In the genomic region with DNA sequence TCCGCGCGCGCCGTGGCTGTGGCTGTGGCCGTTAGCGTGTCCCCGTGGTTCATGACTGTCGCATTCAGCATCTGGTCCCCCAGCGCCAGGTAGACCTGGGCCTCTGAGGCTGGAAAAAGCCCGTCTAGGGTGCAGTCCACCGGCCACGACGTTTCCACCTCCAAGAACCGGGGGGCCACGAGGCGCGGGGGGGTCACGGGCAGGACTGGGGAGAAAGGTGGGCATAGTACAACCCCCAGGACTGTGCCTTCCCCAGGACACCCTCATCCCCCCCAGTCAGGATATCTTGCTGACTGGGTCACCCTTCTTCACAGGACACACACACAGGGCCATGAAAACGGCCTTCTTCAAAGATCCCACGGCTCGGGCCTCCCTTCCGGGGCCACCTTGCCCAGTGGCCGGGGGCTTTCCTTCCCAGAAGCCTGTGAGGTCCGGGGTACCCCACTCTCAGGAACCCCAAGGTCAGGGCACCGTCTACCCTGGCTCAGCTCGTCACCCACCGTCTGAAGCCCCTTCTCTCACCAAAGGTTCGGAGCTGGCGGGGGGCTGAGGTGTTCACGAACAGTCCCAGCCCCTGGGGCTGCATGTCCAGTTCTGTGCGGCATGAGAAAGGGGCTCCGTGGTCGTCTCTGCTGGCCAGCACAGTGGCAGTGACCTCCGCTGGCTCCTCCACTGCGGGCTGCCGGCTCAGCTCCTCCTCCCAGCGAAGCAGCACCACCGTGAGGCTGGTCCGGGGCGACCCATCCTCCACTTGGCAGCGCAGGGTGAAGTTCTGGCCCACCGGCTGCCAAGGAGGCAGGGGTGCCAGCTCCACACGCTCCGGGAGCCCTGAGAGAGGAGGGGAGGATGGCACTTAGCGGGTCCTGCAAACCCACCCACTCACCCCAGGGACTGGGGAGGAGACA, we compare ENCODE assay signal across 11 cellular contexts. TPM values are rescaled to one million over a fixed set of nuclear protein-coding genes. Genes with fewer than 3 reads are reported as not detected.
DNase-seq lines count a peak whose midpoint lies in the region; ATAC-seq and TF ChIP-seq lines count a peak whose summit lies in the region.
"Had no signal": no experiment of that assay in that cellular context is flagged by ENCODE, and none has a peak within 500 bp of the region (broad histone marks: within the 10 kb centered on the region; RNA-seq: fewer than 3 reads in every experiment).

No MANE protein-coding gene starts in this region.

- intact Hi-C loops in Calu3 (cut with micrococcal nuclease; ENCODE audit: unreplicated experiment), result no loop called here
- intact Hi-C loops in left ventricle myocardium inferior (cut with micrococcal nuclease), result loop anchor here (10.0 kb wide), 1 partner anchor 61 kb away; a partner anchor contains a TSS
- intact Hi-C loops in sigmoid colon (cut with DNase I), result loop anchor here (10.0 kb wide), 1 partner anchor 141 kb away; a partner anchor contains a TSS

- peaks cover 33% of the 10 kb centered on the region for H3K36me3 Mint-ChIP-seq in Calu3 (ENCODE audit: insufficient read depth, unreplicated experiment)
- H3K36me3 Mint-ChIP-seq in WTC11, result peaks cover 1% of the 10 kb centered on the region

- peak overlapping the region; percentile 90 for H3K27ac ChIP-seq in left ventricle myocardium inferior (replicated peaks)
- H3K27ac ChIP-seq in sigmoid colon, result peak overlapping the region; percentile 56 to 91 (median 88)

- TF ChIP-seq CTCF in Calu3 (IDR thresholded peaks at IDR 0.05; ENCODE audit: unreplicated experiment) (no peak), WTC11 (IDR thresholded peaks at IDR 0.05) (no peak), left ventricle myocardium inferior (IDR thresholded peaks at IDR 0.05; ENCODE audit: borderline replicate concordance) (no peak), sigmoid colon (IDR thresholded peaks at IDR 0.05) (no peak)

- POLR2A ChIA-PET in WTC11 (lab: Charles Lee), result interaction anchor here (0.6 to 1.5 kb wide), 3 partner anchors 38 to 64 kb away, joined by 5 to 7 read pairs (median 7); a partner anchor contains a TSS

- BruUV-seq in Calu3 (replicated peaks; lab: Mats Ljungman, UMichigan), result no TSS peak

- peak overlapping the region; percentile 89 for H3K4me3 Mint-ChIP-seq in Calu3 (ENCODE audit: low read depth, unreplicated experiment)
- peak overlapping the region; percentile 93 for H3K4me3 Mint-ChIP-seq in WTC11

- ATAC-seq in WTC11, result no peak
- ATAC-seq in HG02852 (IDR thresholded peaks at IDR 0.05; ENCODE audit: unreplicated experiment), result no peak
- ATAC-seq in GM19455 (IDR thresholded peaks at IDR 0.05; ENCODE audit: unreplicated experiment), result no peak
- ATAC-seq in HG03457 (IDR thresholded peaks at IDR 0.05; ENCODE audit: unreplicated experiment), result no peak
- ATAC-seq in GM21447 (IDR thresholded peaks at IDR 0.05; ENCODE audit: unreplicated experiment), result no peak
- ATAC-seq: activated naive CD4-positive, alpha-beta T cell treated with anti-CD3 and anti-CD28 coated beads, Interleukin-2, amount 50 U/mL, for 72 hours had no signal

- H3K4me1 ChIP-seq in left ventricle myocardium inferior (peaks cover 42% of the 10 kb centered on the region), sigmoid colon (peaks cover 0 to 33% (median 27%) of the 10 kb centered on the region in 4 donors)

- no peak overlapping the region for H3K27ac Mint-ChIP-seq in Calu3 (ENCODE audit: unreplicated experiment)
- no peak overlapping the region for H3K27ac Mint-ChIP-seq in WTC11
- H3K27ac Mint-ChIP-seq: activated naive CD4-positive, alpha-beta T cell treated with anti-CD3 and anti-CD28 coated beads, Interleukin-2, amount 50 U/mL, for 72 hours had no signal

- DNase-seq in Calu3 (no peak), WTC11 (ENCODE audit: low spot score) (peak; percentile 52), left ventricle myocardium inferior (no peak), sigmoid colon (no peak)
- DNase-seq: GF-D8, KG1 had no signal

- WGBS in sigmoid colon, 2 donors, result 47 to 71% methylated on average over 46 of the region's 46 CpGs

- H3K4me3 ChIP-seq in left ventricle myocardium inferior (peak overlapping the region; percentile 82), sigmoid colon (peak overlapping the region in 3 of 4 donors; percentile 59 to 76 (median 70))

- H3K27me3 Mint-ChIP-seq in Calu3 (ENCODE audit: unreplicated experiment) (no peaks in the 10 kb centered on the region), WTC11 (ENCODE audit: low read depth) (peaks cover 10% of the 10 kb centered on the region)

- no peak for TF ChIP-seq EP300 in sigmoid colon (IDR thresholded peaks at IDR 0.05)

- CTCF ChIA-PET in Calu3 (lab: Charles Lee) (interaction anchor here (0.6 kb wide), 1 partner anchor 402 kb away, joined by 3 read pairs; no protein-coding TSS in a partner anchor), WTC11 (lab: Charles Lee) (interaction anchor here (1.0 to 5.1 kb wide), 12 partner anchors 18 to 364 kb away, joined by 4 to 55 read pairs (median 10); a partner anchor contains a TSS)

- H3K9me3 Mint-ChIP-seq in Calu3 (ENCODE audit: low read depth, unreplicated experiment), result no peaks in the 10 kb centered on the region
- no peaks in the 10 kb centered on the region for H3K9me3 Mint-ChIP-seq in WTC11
- H3K9me3 Mint-ChIP-seq: activated naive CD4-positive, alpha-beta T cell treated with anti-CD3 and anti-CD28 coated beads, Interleukin-2, amount 50 U/mL, for 72 hours had no signal

- H3K36me3 ChIP-seq in left ventricle myocardium inferior, result peaks cover 3% of the 10 kb centered on the region
- peaks cover 0 to 4% (median 1%) of the 10 kb centered on the region in 4 donors for H3K36me3 ChIP-seq in sigmoid colon

- no peak for TF ChIP-seq POLR2A in sigmoid colon (IDR thresholded peaks at IDR 0.05)

- H3K4me1 Mint-ChIP-seq in Calu3 (ENCODE audit: low read depth, unreplicated experiment) (no peaks in the 10 kb centered on the region), WTC11 (peaks cover 34% of the 10 kb centered on the region)

- H3K27me3 ChIP-seq in left ventricle myocardium inferior (ENCODE audit: low read depth) (no peaks in the 10 kb centered on the region), sigmoid colon (no peaks in the 10 kb centered on the region)

- H3K9me3 ChIP-seq in left ventricle myocardium inferior (replicated peaks) (no peaks in the 10 kb centered on the region), sigmoid colon (no peaks in the 10 kb centered on the region)

TF ChIP-seq in WTC11, 78 proteins besides CTCF, POLR2A, EP300 and RAD21 (continues in another document):
- TF ChIP-seq, protein P1, sequence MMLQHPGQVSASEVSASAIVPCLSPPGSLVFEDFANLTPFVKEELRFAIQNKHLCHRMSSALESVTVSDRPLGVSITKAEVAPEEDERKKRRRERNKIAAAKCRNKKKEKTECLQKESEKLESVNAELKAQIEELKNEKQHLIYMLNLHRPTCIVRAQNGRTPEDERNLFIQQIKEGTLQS (CRISPR knock-in tag; conservative IDR thresholded peaks at IDR 0.05), result no peak
- TF ChIP-seq, protein P2, sequence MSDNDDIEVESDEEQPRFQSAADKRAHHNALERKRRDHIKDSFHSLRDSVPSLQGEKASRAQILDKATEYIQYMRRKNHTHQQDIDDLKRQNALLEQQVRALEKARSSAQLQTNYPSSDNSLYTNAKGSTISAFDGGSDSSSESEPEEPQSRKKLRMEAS (CRISPR knock-in tag; IDR thresholded peaks at IDR 0.05), result 0 out of 2 replicates have a peak, but pooled peaks have one; percentile 50

RNA-seq across cellular contexts. Expression of a gene that starts 2.1 kb away (rescaled TPM):
- total RNA-seq in Calu3 (2022), result 38.5 and 43.2 TPM in 2 replicates
- 85.8 to 87.4 TPM (median 86.9 TPM) in 3 replicates for total RNA-seq in WTC11 (2021)
- 11.1 TPM for total RNA-seq in left ventricle myocardium inferior
- total RNA-seq in sigmoid colon, result 10 to 100 TPM; 10.0 to 28.5 (median 14.9) TPM
- 10 to 100 TPM in 2 of 3 donors, 1 to 10 TPM in 1; 8.4 to 37.0 (median 14.8) TPM for polyA plus RNA-seq in sigmoid colon

RNA-seq across cellular contexts. Expression of a gene that starts 4.0 kb away (rescaled TPM):
- total RNA-seq in Calu3 (2022) (10.8 and 11.1 TPM in 2 replicates), WTC11 (2021) (18.7 to 21.3 TPM (median 21.3 TPM) in 3 replicates), left ventricle myocardium inferior (31.3 TPM), sigmoid colon (1 to 10 TPM; 1.9 to 4.2 (median 3.4) TPM)
- polyA plus RNA-seq in sigmoid colon, result 10 to 100 TPM; 24.5 to 45.2 (median 35.4) TPM

RNA-seq across cellular contexts. Expression of a gene that starts 19.6 kb away (rescaled TPM):
- total RNA-seq in Calu3 (2022) (18.7 and 18.9 TPM in 2 replicates), WTC11 (2021) (26.2 to 27.0 TPM (median 26.6 TPM) in 3 replicates), left ventricle myocardium inferior (17.4 TPM), sigmoid colon (10 to 100 TPM; 25.2 to 45.9 (median 31.9) TPM)
- 10 to 100 TPM; 19.2 to 21.6 (median 20.1) TPM for polyA plus RNA-seq in sigmoid colon

RNA-seq across cellular contexts. Expression of a gene that starts 25.8 kb away (rescaled TPM):
- total RNA-seq in Calu3 (2022) (4.6 and 7.0 TPM in 2 replicates), WTC11 (2021) (5.9 to 8.9 TPM (median 7.7 TPM) in 3 replicates), left ventricle myocardium inferior (0.74 TPM), sigmoid colon (1 to 10 TPM; 1.1 to 4.3 (median 2.4) TPM)
- 1 to 10 TPM in 2 of 3 donors, not detected in 1; 2.4 to 6.0 TPM for polyA plus RNA-seq in sigmoid colon

RNA-seq across cellular contexts. Expression of a gene that starts 45.0 kb away (rescaled TPM):
- total RNA-seq in Calu3 (2022), result 120 and 130 TPM in 2 replicates
- total RNA-seq in WTC11 (2021), result 63.8 to 66.4 TPM (median 65.1 TPM) in 3 replicates
- total RNA-seq in left ventricle myocardium inferior, result 55.1 TPM
- 100 to 1,000 TPM in 1 of 4 donors, 10 to 100 TPM in 3; 36.7 to 125 (median 50.3) TPM for total RNA-seq in sigmoid colon
- 100 to 1,000 TPM in 1 of 3 donors, 10 to 100 TPM in 2; 35.6 to 117 (median 38.4) TPM for polyA plus RNA-seq in sigmoid colon
